ENCODE assay signal across 22 cellular contexts in genomic region chr20:33709398-33709797, GRCh38. TPM values are rescaled to one million over a fixed set of nuclear protein-coding genes. Genes with fewer than 3 reads are reported as not detected.
DNase-seq lines count a peak whose midpoint lies in the region; ATAC-seq and TF ChIP-seq lines count a peak whose summit lies in the region.
"Had no signal": no experiment of that assay in that cellular context is flagged by ENCODE, and none has a peak within 500 bp of the region (broad histone marks: within the 10 kb centered on the region; RNA-seq: fewer than 3 reads in every experiment).

No MANE protein-coding gene starts in this region.

- H3K4me1 ChIP-seq in GM23248 (ENCODE audit: insufficient read depth) (no peaks in the 10 kb centered on the region), left lung (no peaks in the 10 kb centered on the region)
- H3K4me1 ChIP-seq: tibial artery had no signal

- ATAC-seq in left lung: peak; percentile 72
- no peak for ATAC-seq in HG02970 (IDR thresholded peaks at IDR 0.05; ENCODE audit: low FRiP score, unreplicated experiment)
- ATAC-seq: naive thymus-derived CD8-positive, alpha-beta T cell had no signal

- H3K4me2 ChIP-seq in GM23248 (ENCODE audit: unreplicated experiment): no peak overlapping the region

- H3K27ac ChIP-seq in GM23248 (no peak overlapping the region), left lung (peak overlapping the region in 1 of 2 donors; percentile 15)
- H3K27ac ChIP-seq: Peyer's patch, tibial artery had no signal

- H3K4me1 Mint-ChIP-seq in T-helper 2 cell treated with Interferon-gamma antibody and Interleukin-4, amounts not matched to agents 5 μg/mL and 100 μg/mL, for 36 hours (ENCODE audit: low read depth): peaks cover 29% of the 10 kb centered on the region
- no peaks in the 10 kb centered on the region for H3K4me1 Mint-ChIP-seq in chondrocyte (ENCODE audit: low read depth)
- H3K4me1 Mint-ChIP-seq: CD14-positive monocyte had no signal

- H3K27me3 ChIP-seq in GM23248 (replicated peaks; ENCODE audit: insufficient read depth): no peaks in the 10 kb centered on the region
- H3K27me3 ChIP-seq in left lung: no peaks in the 10 kb centered on the region
- H3K27me3 ChIP-seq: Peyer's patch, tibial artery had no signal

- H3K27ac Mint-ChIP-seq in T-helper 2 cell treated with Interferon-gamma antibody and Interleukin-4, amounts not matched to agents 5 μg/mL and 100 μg/mL, for 36 hours: peak overlapping the region; percentile 82
- H3K27ac Mint-ChIP-seq in chondrocyte (ENCODE audit: unreplicated experiment): no peak overlapping the region

- H3K79me2 ChIP-seq in GM23248 (ENCODE audit: insufficient read depth): no peaks in the 10 kb centered on the region

- H3K27me3 Mint-ChIP-seq in T-helper 2 cell treated with Interferon-gamma antibody and Interleukin-4, amounts not matched to agents 5 μg/mL and 100 μg/mL, for 36 hours (ENCODE audit: low read depth): no peaks in the 10 kb centered on the region
- H3K27me3 Mint-ChIP-seq in chondrocyte (ENCODE audit: low read depth): no peaks in the 10 kb centered on the region
- H3K27me3 Mint-ChIP-seq: naive thymus-derived CD8-positive, alpha-beta T cell had no signal

- H3K9me3 Mint-ChIP-seq in T-helper 2 cell treated with Interferon-gamma antibody and Interleukin-4, amounts not matched to agents 5 μg/mL and 100 μg/mL, for 36 hours: no peaks in the 10 kb centered on the region
- H3K9me3 Mint-ChIP-seq in chondrocyte (ENCODE audit: low read depth): no peaks in the 10 kb centered on the region
- H3K9me3 Mint-ChIP-seq: naive thymus-derived CD8-positive, alpha-beta T cell had no signal

- H3K4me3 Mint-ChIP-seq in T-helper 2 cell treated with Interferon-gamma antibody and Interleukin-4, amounts not matched to agents 5 μg/mL and 100 μg/mL, for 36 hours: no peak overlapping the region
- H3K4me3 Mint-ChIP-seq in chondrocyte (ENCODE audit: unreplicated experiment): no peak overlapping the region
- H3K4me3 Mint-ChIP-seq: CD14-positive monocyte; naive thymus-derived CD8-positive, alpha-beta T cell had no signal

- H3K9ac ChIP-seq in GM23248: no peak overlapping the region

- 85% methylated on average over 2 of the region's 2 CpGs; no CpG with 5 or more reads in 1 of the 2 experiments for WGBS in GM23248 (ENCODE audit: low coverage in 1 of 2, low lambda C conversion rate in 2 of 2, missing lambda C conversion rate in 2 of 2), 2 experiments

- TF ChIP-seq CTCF in left lung (IDR thresholded peaks at IDR 0.05): no peak
- TF ChIP-seq CTCF in chondrocyte (IDR thresholded peaks at IDR 0.05): no peak

- H3K36me3 ChIP-seq in GM23248 (ENCODE audit: low read depth): no peaks in the 10 kb centered on the region
- H3K36me3 ChIP-seq in left lung: peaks cover 0 to 67% of the 10 kb centered on the region in 2 donors

- H3K36me3 Mint-ChIP-seq in T-helper 2 cell treated with Interferon-gamma antibody and Interleukin-4, amounts not matched to agents 5 μg/mL and 100 μg/mL, for 36 hours (ENCODE audit: low read depth): peaks cover 42% of the 10 kb centered on the region
- peaks cover 5% of the 10 kb centered on the region for H3K36me3 Mint-ChIP-seq in chondrocyte (ENCODE audit: low read depth)

- no peaks in the 10 kb centered on the region for H3F3A ChIP-seq in GM23248 (ENCODE audit: insufficient read depth)

- no peaks in the 10 kb centered on the region for H4K20me1 ChIP-seq in GM23248 (ENCODE audit: insufficient read depth)

- no peak overlapping the region for H2AFZ ChIP-seq in GM23248

- no peaks in the 10 kb centered on the region for H3K9me2 ChIP-seq in GM23248 (ENCODE audit: insufficient read depth)

- intact Hi-C loops in left lung (cut with DNase I): no loop called here

- in situ Hi-C loops in GM23248 (cut with MboI): no loop called here

- no peak for DNase-seq in T-helper 2 cell treated with Interferon-gamma antibody and Interleukin-4, amounts not matched to agents 5 μg/mL and 100 μg/mL, for 36 hours (ENCODE audit: low spot score)
- no peak for DNase-seq in T-helper 2 cell
- peak; percentile 40 for DNase-seq in GM23248
- peak; percentile 94 for DNase-seq in SW480 (ENCODE audit: low spot score)
- no peak for DNase-seq in left lung
- no peak for DNase-seq in T1000 (lab: John Stamatoyannopoulos, UW)
- DNase-seq in chondrocyte (ENCODE audit: low spot score): no peak
- DNase-seq: amniotic stem cell; central memory CD4-positive, alpha-beta T cell; DMS53; effector memory CD4-positive, alpha-beta T cell; GOT3; islet precursor cell; naive thymus-derived CD8-positive, alpha-beta T cell; NCI-H1417 treated with DMSO at 0.1 percent for 48 hours; NCI-H748 treated with DMSO at 0.1 percent for 48 hours; Peyer's patch; stimulated activated CD4-positive, alpha-beta T cell treated with anti-CD3 and anti-CD28 coated beads, Interleukin-4, amount 100 ng/mL, for 4 hours; SW 1271; tibial artery had no signal

- H3K9me3 ChIP-seq in GM23248 (ENCODE audit: low read depth) (no peaks in the 10 kb centered on the region), left lung (no peaks in the 10 kb centered on the region)
- H3K9me3 ChIP-seq: Peyer's patch, tibial artery had no signal

- no peak overlapping the region for H3K4me3 ChIP-seq in GM23248
- H3K4me3 ChIP-seq in left lung: no peak overlapping the region
- H3K4me3 ChIP-seq: Peyer's patch, tibial artery had no signal

RNA-seq across cellular contexts. Expression of gene PXMP4, which starts 10.7 kb away (rescaled TPM):
- 5.9 and 14.3 TPM in 2 replicates for total RNA-seq in GM23248 (2014; rRNA removed; shearing (Covaris generic))
- 14.1 and 16.4 TPM in 2 replicates for polyA plus RNA-seq in GM23248 (2016; fragmentation: Nextera tagmentation; extraction: Ambion mirVana)
- total RNA-seq in left lung: 10 to 100 TPM; 25.4 to 47.5 TPM
- total RNA-seq in chondrocyte: 4.9 to 6.7 TPM (median 6.4 TPM) in 3 replicates

RNA-seq across cellular contexts. Expression of gene ZNF341, which starts 22.4 kb away (rescaled TPM):
- 2.3 and 2.5 TPM in 2 replicates for total RNA-seq in GM23248 (2014; rRNA removed; shearing (Covaris generic))
- 2.8 and 2.9 TPM in 2 replicates for polyA plus RNA-seq in GM23248 (2016; fragmentation: Nextera tagmentation; extraction: Ambion mirVana)
- total RNA-seq in left lung (1 to 10 TPM; 4.9 to 5.2 TPM), chondrocyte (2.7 to 3.1 TPM (median 2.8 TPM) in 3 replicates)

RNA-seq across cellular contexts. Expression of gene E2F1, which starts 23.2 kb away (rescaled TPM):
- total RNA-seq in GM23248 (2014; rRNA removed; shearing (Covaris generic)): 9.0 and 12.9 TPM in 2 replicates
- polyA plus RNA-seq in GM23248 (2016; fragmentation: Nextera tagmentation; extraction: Ambion mirVana): 4.3 and 4.9 TPM in 2 replicates
- 10 to 100 TPM; 14.2 to 23.6 TPM for total RNA-seq in left lung
- total RNA-seq in chondrocyte: 7.5 to 17.0 TPM (median 7.6 TPM) in 3 replicates

RNA-seq across cellular contexts. Expression of gene NECAB3, which starts 35.2 kb away (rescaled TPM):
- 27.1 and 27.3 TPM in 2 replicates for total RNA-seq in GM23248 (2014; rRNA removed; shearing (Covaris generic))
- 11.0 and 13.4 TPM in 2 replicates for polyA plus RNA-seq in GM23248 (2016; fragmentation: Nextera tagmentation; extraction: Ambion mirVana)
- total RNA-seq in left lung (10 to 100 TPM; 53.7 to 72.9 TPM), chondrocyte (23.5 to 35.5 TPM (median 32.5 TPM) in 3 replicates)

RNA-seq across cellular contexts. Expression of gene ACTL10, which starts 42.7 kb away (rescaled TPM):
- 3.2 and 3.4 TPM in 2 replicates for total RNA-seq in GM23248 (2014; rRNA removed; shearing (Covaris generic))
- polyA plus RNA-seq in GM23248 (2016; fragmentation: Nextera tagmentation; extraction: Ambion mirVana): 1.5 and 1.7 TPM in 2 replicates
- total RNA-seq in left lung (1 to 10 TPM; 1.2 to 2.3 TPM), chondrocyte (0.60 to 2.5 TPM (median 2.3 TPM) in 3 replicates)

Comparison
In these comparisons a context has a peak if more than half of its experiments do, and no peak if none do; other contexts are left out.
1. DNase-seq: peak in GM23248 (single experiment) and SW480 (single experiment); none in T-helper 2 cell treated with Interferon-gamma antibody and Interleukin-4, amounts not matched to agents 5 μg/mL and 100 μg/mL, for 36 hours (single experiment), T-helper 2 cell (0 of 5), left lung (0 of 2), T1000 (single experiment) and chondrocyte (single experiment).